ENCODE assay signal across 15 cellular contexts in the genomic region with DNA sequence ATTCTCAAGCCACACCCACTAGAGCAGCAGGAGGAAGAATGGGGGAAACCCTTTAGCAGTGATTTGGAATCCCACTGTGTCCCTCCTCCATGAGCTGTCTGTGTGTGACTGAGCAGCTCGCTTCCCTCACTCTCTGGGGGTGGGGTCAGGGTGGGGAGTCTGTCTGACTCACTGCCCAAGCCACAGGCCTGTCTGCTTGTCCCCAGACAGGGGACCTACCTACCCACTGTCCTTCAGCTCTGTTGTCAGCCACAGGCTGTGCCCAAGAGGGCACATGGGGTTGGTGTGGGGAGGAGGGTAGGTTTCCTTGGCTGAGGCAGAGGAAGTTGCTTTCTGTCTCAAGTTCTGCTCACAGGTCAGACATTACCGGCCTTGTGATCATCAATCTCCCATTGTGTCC.
A peak's percentile ranks its signal among the peaks of the same experiment; 100 is the strongest.
DNase-seq lines count a peak whose midpoint lies in the region; ATAC-seq and TF ChIP-seq lines count a peak whose summit lies in the region.
"Had no signal": no experiment of that assay in that cellular context is flagged by ENCODE, and none has a peak within 500 bp of the region (broad histone marks: within the 10 kb centered on the region; RNA-seq: fewer than 3 reads in every experiment).

No MANE protein-coding gene starts in this region.

- no peaks in the 10 kb centered on the region for H3K9me2 ChIP-seq in PC-9 (ENCODE audit: insufficient read depth)
- H3K9me2 ChIP-seq: SK-N-SH had no signal

- peaks cover 32% of the 10 kb centered on the region for H3K4me1 Mint-ChIP-seq in Calu3 (ENCODE audit: low read depth, unreplicated experiment)
- H3K4me1 Mint-ChIP-seq in endodermal cell = no peaks in the 10 kb centered on the region

- H3K27ac Mint-ChIP-seq in Calu3 (ENCODE audit: unreplicated experiment) (peak overlapping the region; percentile 32), endodermal cell (no peak overlapping the region)

- H3K9me3 Mint-ChIP-seq in Calu3 (ENCODE audit: low read depth, unreplicated experiment) (no peaks in the 10 kb centered on the region), endodermal cell (no peaks in the 10 kb centered on the region)

- H2AFZ ChIP-seq in PC-9 = no peak overlapping the region

- peak overlapping the region; percentile 64 for H3K27ac ChIP-seq in PC-9
- H3K27ac ChIP-seq in endodermal cell (ENCODE audit: low read depth, low read length) = no peak overlapping the region
- H3K27ac ChIP-seq: thyroid gland had no signal

- H3K9me3 ChIP-seq in PC-9 (ENCODE audit: insufficient read depth, low read depth) (no peaks in the 10 kb centered on the region), endodermal cell (ENCODE audit: control insufficient read depth, low read length) (no peaks in the 10 kb centered on the region)
- H3K9me3 ChIP-seq: SK-N-SH, thyroid gland had no signal

- intact Hi-C loops in Calu3 (cut with micrococcal nuclease; ENCODE audit: unreplicated experiment) = loop anchor here (2.0 to 5.0 kb wide), 3 partner anchors 50 to 107 kb away; no protein-coding TSS in a partner anchor
- intact Hi-C loops in PC-9 (cut with micrococcal nuclease; ENCODE audit: unreplicated experiment) = no loop called here

- 58 to 82% methylated on average over 2 of the region's 2 CpGs for WGBS in endodermal cell (ENCODE audit: insufficient coverage in 1 of 2, insufficient read length in 1 of 2), 2 experiments

- BruUV-seq in Calu3 (replicated peaks; lab: Mats Ljungman, UMichigan) (no TSS peak), PC-9 (replicated peaks; lab: Mats Ljungman, UMichigan) (no TSS peak)

- no peak for ATAC-seq in HG03139 (IDR thresholded peaks at IDR 0.05; ENCODE audit: unreplicated experiment)

- peaks cover 7% of the 10 kb centered on the region; the same call in 1 of the 2 replicates for H3F3A ChIP-seq in PC-9 (ENCODE audit: insufficient read depth, low read depth)

- H3K4me3 Mint-ChIP-seq in Calu3 (ENCODE audit: low read depth, unreplicated experiment) = no peak overlapping the region
- H3K4me3 Mint-ChIP-seq in endodermal cell = no peak overlapping the region

- H3K4me1 ChIP-seq in PC-9 (replicated peaks; ENCODE audit: insufficient read depth) (peaks cover 39% of the 10 kb centered on the region), endodermal cell (ENCODE audit: control insufficient read depth, insufficient read depth, low read length) (no peaks in the 10 kb centered on the region)

- TF ChIP-seq CTCF in Calu3 (IDR thresholded peaks at IDR 0.05; ENCODE audit: unreplicated experiment) (no peak), PC-9 (conservative IDR thresholded peaks at IDR 0.05) (no peak), endodermal cell (conservative IDR thresholded peaks at IDR 0.05) (no peak)

- H3K79me2 ChIP-seq in PC-9 (ENCODE audit: low read depth) = no peaks in the 10 kb centered on the region

- H3K36me3 ChIP-seq in PC-9 (ENCODE audit: low read depth) (no peaks in the 10 kb centered on the region), endodermal cell (ENCODE audit: control insufficient read depth, insufficient read depth, low read length) (no peaks in the 10 kb centered on the region)
- H3K36me3 ChIP-seq: thyroid gland had no signal

- H3K27me3 Mint-ChIP-seq in Calu3 (ENCODE audit: unreplicated experiment) = peaks cover 16% of the 10 kb centered on the region
- H3K27me3 Mint-ChIP-seq in endodermal cell (ENCODE audit: insufficient read depth) = no peaks in the 10 kb centered on the region

- DNase-seq in Calu3 = peak; percentile 75
- DNase-seq in PC-9 = peak; percentile 13 to 63
- peak; percentile 76 for DNase-seq in endodermal cell
- DNase-seq in myocyte (ENCODE audit: low read depth) = peak; percentile 3
- no peak for DNase-seq in HuH-7 (ENCODE audit: low spot score)
- no peak for DNase-seq in NCI-H82 treated with DMSO at 0.1 percent for 48 hours (lab: John Stamatoyannopoulos, UW; ENCODE audit: unreplicated experiment)
- DNase-seq in NCI-H2107 treated with DMSO at 0.1 percent for 48 hours (lab: John Stamatoyannopoulos, UW; ENCODE audit: unreplicated experiment) = no peak
- DNase-seq: activated CD4-positive, alpha-beta T cell treated with anti-CD3 and anti-CD28 coated beads, Interleukin-2, amount 50 U/mL, for 4 hours; activated naive CD4-positive, alpha-beta T cell treated with anti-CD3 and anti-CD28 coated beads, Interleukin-2, amount 50 U/mL, for 16 hours; cortex of kidney; NCI-H1417; retina; SK-N-SH had no signal

- no peak overlapping the region for H3K4me3 ChIP-seq in PC-9
- no peak overlapping the region for H3K4me3 ChIP-seq in endodermal cell (ENCODE audit: low read length)
- H3K4me3 ChIP-seq: thyroid gland had no signal

- H3K36me3 Mint-ChIP-seq in Calu3 (ENCODE audit: insufficient read depth, unreplicated experiment) (peaks cover 7% of the 10 kb centered on the region), endodermal cell (ENCODE audit: low read depth) (no peaks in the 10 kb centered on the region)

- CTCF ChIA-PET in Calu3 (lab: Charles Lee) (interaction anchor here (0.6 to 1.3 kb wide), 4 partner anchors 22 to 676 kb away, joined by 3 to 5 read pairs (median 4); no protein-coding TSS in a partner anchor), PC-9 (lab: Charles Lee) (no interaction called here)

- no peak overlapping the region for H3K9ac ChIP-seq in endodermal cell (ENCODE audit: extremely low read depth, low read length, poor library complexity, severe bottlenecking)
- H3K9ac ChIP-seq: SK-N-SH had no signal

- no peaks in the 10 kb centered on the region for H4K20me1 ChIP-seq in PC-9 (ENCODE audit: insufficient read depth)

- H3K27me3 ChIP-seq in PC-9 (ENCODE audit: insufficient read depth, low read depth) = no peaks in the 10 kb centered on the region; the same call in 1 of the 2 replicates
- no peaks in the 10 kb centered on the region for H3K27me3 ChIP-seq in endodermal cell (ENCODE audit: control insufficient read depth, insufficient read depth, low read length, poor library complexity, severe bottlenecking)
- H3K27me3 ChIP-seq: thyroid gland had no signal

- POLR2A ChIA-PET in PC-9 (lab: Charles Lee; ENCODE audit: unreplicated experiment) = interaction anchor here (0.6 kb wide), 1 partner anchor 1440 kb away, joined by 3 read pairs; no protein-coding TSS in a partner anchor

- H3K4me2 ChIP-seq in PC-9 = 0 out of 2 replicates have a peak overlapping the region, but pooled peaks have one; percentile 9
- H3K4me2 ChIP-seq: SK-N-SH had no signal

Comparison
In these comparisons a context has a peak if more than half of its experiments do, and no peak if none do; other contexts are left out.
1. DNase-seq: peak in Calu3 (single experiment), PC-9 (2 of 2), endodermal cell (single experiment) and myocyte (single experiment); none in HuH-7 (single experiment), NCI-H82 treated with DMSO at 0.1 percent for 48 hours (single experiment) and NCI-H2107 treated with DMSO at 0.1 percent for 48 hours (single experiment).